Comparison of ENCODE assay signal across 10 cellular contexts in the genomic region with DNA sequence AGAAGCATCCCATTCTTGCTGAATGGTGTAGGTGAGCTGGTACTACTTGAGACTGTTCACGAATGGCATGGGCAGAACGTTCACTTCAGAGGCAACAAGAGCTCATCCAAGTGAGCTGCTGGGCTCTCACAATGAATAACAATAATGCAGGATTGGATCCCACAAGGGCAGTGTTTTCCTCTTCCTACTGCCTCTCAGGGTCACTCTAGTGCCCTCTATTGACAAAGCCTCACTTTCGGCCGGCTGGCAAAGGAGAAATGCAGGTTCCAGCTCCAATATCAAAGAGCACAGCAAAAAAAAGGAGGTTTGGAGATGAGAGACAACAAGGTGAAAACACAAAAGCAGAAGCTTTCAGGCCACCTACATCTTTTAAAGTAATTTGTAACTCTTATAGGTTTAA.
DNase-seq lines count a peak whose midpoint lies in the region; ATAC-seq and TF ChIP-seq lines count a peak whose summit lies in the region.
"Had no signal": no experiment of that assay in that cellular context is flagged by ENCODE, and none has a peak within 500 bp of the region (broad histone marks: within the 10 kb centered on the region; RNA-seq: fewer than 3 reads in every experiment).

No MANE protein-coding gene starts in this region.

- TF ChIP-seq RAD21 in liver (IDR thresholded peaks at IDR 0.05), result peak; percentile 12 to 46

- H3K27ac ChIP-seq in DOHH2 (ENCODE audit: low read depth, low read length), result no peak overlapping the region
- no peak overlapping the region for H3K27ac ChIP-seq in liver (ENCODE audit: low read depth in 1 of 2, low read length in 2 of 2)
- H3K27ac ChIP-seq: right atrium auricular region had no signal

- WGBS in liver, result 43% methylated on average over 4 of the region's 4 CpGs

- peaks cover 4% of the 10 kb centered on the region; the same call in 1 of the 2 replicates for H3K4me1 ChIP-seq in DOHH2 (ENCODE audit: control insufficient read depth, low read length)
- no peaks in the 10 kb centered on the region for H3K4me1 ChIP-seq in liver (ENCODE audit: control insufficient read depth in 4 of 4, insufficient read depth in 4 of 4, low read length in 3 of 4)
- H3K4me1 ChIP-seq: right atrium auricular region had no signal

- TF ChIP-seq CTCF in DOHH2 (IDR thresholded peaks at IDR 0.05; ENCODE audit: low read depth, low read length, poor library complexity, severe bottlenecking), result peak; percentile 64
- TF ChIP-seq CTCF in WI38 (IDR thresholded peaks at IDR 0.05; ENCODE audit: low read depth, low read length), result peak; percentile 32
- no peak for TF ChIP-seq CTCF in liver (IDR thresholded peaks at IDR 0.05; ENCODE audit: low read depth, low read length, missing input control)
- no peak for TF ChIP-seq CTCF in omental fat pad (IDR thresholded peaks at IDR 0.05)

- H3K36me3 ChIP-seq in DOHH2 (ENCODE audit: control insufficient read depth, low read length) (no peaks in the 10 kb centered on the region), liver (ENCODE audit: control insufficient read depth in 4 of 4, insufficient read depth in 3 of 4, low read depth in 1 of 4, low read length in 3 of 4) (no peaks in the 10 kb centered on the region)
- H3K36me3 ChIP-seq: right atrium auricular region had no signal

- H3K4me2 ChIP-seq in DOHH2 (ENCODE audit: low read length), result no peak overlapping the region

- no peaks in the 10 kb centered on the region for H3K9me2 ChIP-seq in DOHH2 (replicated peaks; ENCODE audit: control insufficient read depth, low read length)

- no peaks in the 10 kb centered on the region for H3K79me2 ChIP-seq in DOHH2 (ENCODE audit: control insufficient read depth, low read length)

- peak; percentile 30 for DNase-seq in HT1080 (ENCODE audit: low read depth)
- no peak for DNase-seq in retina
- no peak for DNase-seq in activated gamma-delta T cell (lab: John Stamatoyannopoulos, UW)
- DNase-seq in omental fat pad (ENCODE audit: low spot score), result no peak
- DNase-seq: NCI-H1105 had no signal

- ATAC-seq in omental fat pad (ENCODE audit: low FRiP score) (no peak), GM21717 (IDR thresholded peaks at IDR 0.05; ENCODE audit: unreplicated experiment) (no peak)

- H3K4me3 ChIP-seq in DOHH2 (ENCODE audit: low read length), result no peak overlapping the region
- H3K4me3 ChIP-seq in WI38 (ENCODE audit: low read depth, low read length), result no peak overlapping the region
- no peak overlapping the region for H3K4me3 ChIP-seq in liver (ENCODE audit: low read depth in 1 of 3, low read length in 3 of 3)
- H3K4me3 ChIP-seq: right atrium auricular region had no signal

- H3K27me3 ChIP-seq in DOHH2 (ENCODE audit: control insufficient read depth, low read length) (no peaks in the 10 kb centered on the region), liver (ENCODE audit: control insufficient read depth in 4 of 4, insufficient read depth in 4 of 4, low read length in 3 of 4) (no peaks in the 10 kb centered on the region)
- H3K27me3 ChIP-seq: right atrium auricular region had no signal

- H3K9ac ChIP-seq in liver (ENCODE audit: low read depth in 1 of 2, low read length in 2 of 2), result no peak overlapping the region

- no peaks in the 10 kb centered on the region for H3F3A ChIP-seq in DOHH2 (ENCODE audit: control insufficient read depth, insufficient read depth)

- no peaks in the 10 kb centered on the region for H3K9me3 ChIP-seq in DOHH2 (ENCODE audit: control insufficient read depth, insufficient read depth, low read length)
- no peaks in the 10 kb centered on the region for H3K9me3 ChIP-seq in liver (ENCODE audit: control insufficient read depth in 4 of 4, low read length in 3 of 4)
- H3K9me3 ChIP-seq: right atrium auricular region had no signal

- H4K20me1 ChIP-seq in DOHH2 (ENCODE audit: control insufficient read depth, insufficient read depth, low read depth, low read length), result no peaks in the 10 kb centered on the region

TF ChIP-seq in liver, 16 proteins besides CTCF, POLR2A, EP300 and RAD21:
- TF ChIP-seq JUND (IDR thresholded peaks at IDR 0.05) (no peak), SP1 (IDR thresholded peaks at IDR 0.05) (no peak), FOXA1 (IDR thresholded peaks at IDR 0.05) (no peak), EGR1 (IDR thresholded peaks at IDR 0.05; ENCODE audit: low read depth in 2 of 2) (no peak), HNF4A (conservative IDR thresholded peaks at IDR 0.05) (no peak), NR2F2 (IDR thresholded peaks at IDR 0.05) (no peak), HNF4G (IDR thresholded peaks at IDR 0.05) (no peak), RXRA (IDR thresholded peaks at IDR 0.05) (no peak), FOXA2 (IDR thresholded peaks at IDR 0.05) (no peak)
- TF ChIP-seq, protein P1, sequence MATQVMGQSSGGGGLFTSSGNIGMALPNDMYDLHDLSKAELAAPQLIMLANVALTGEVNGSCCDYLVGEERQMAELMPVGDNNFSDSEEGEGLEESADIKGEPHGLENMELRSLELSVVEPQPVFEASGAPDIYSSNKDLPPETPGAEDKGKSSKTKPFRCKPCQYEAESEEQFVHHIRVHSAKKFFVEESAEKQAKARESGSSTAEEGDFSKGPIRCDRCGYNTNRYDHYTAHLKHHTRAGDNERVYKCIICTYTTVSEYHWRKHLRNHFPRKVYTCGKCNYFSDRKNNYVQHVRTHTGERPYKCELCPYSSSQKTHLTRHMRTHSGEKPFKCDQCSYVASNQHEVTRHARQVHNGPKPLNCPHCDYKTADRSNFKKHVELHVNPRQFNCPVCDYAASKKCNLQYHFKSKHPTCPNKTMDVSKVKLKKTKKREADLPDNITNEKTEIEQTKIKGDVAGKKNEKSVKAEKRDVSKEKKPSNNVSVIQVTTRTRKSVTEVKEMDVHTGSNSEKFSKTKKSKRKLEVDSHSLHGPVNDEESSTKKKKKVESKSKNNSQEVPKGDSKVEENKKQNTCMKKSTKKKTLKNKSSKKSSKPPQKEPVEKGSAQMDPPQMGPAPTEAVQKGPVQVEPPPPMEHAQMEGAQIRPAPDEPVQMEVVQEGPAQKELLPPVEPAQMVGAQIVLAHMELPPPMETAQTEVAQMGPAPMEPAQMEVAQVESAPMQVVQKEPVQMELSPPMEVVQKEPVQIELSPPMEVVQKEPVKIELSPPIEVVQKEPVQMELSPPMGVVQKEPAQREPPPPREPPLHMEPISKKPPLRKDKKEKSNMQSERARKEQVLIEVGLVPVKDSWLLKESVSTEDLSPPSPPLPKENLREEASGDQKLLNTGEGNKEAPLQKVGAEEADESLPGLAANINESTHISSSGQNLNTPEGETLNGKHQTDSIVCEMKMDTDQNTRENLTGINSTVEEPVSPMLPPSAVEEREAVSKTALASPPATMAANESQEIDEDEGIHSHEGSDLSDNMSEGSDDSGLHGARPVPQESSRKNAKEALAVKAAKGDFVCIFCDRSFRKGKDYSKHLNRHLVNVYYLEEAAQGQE (IDR thresholded peaks at IDR 0.05), result no peak
- TF ChIP-seq, protein P2, sequence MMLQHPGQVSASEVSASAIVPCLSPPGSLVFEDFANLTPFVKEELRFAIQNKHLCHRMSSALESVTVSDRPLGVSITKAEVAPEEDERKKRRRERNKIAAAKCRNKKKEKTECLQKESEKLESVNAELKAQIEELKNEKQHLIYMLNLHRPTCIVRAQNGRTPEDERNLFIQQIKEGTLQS (IDR thresholded peaks at IDR 0.05), result no peak
- TF ChIP-seq, protein P3, sequence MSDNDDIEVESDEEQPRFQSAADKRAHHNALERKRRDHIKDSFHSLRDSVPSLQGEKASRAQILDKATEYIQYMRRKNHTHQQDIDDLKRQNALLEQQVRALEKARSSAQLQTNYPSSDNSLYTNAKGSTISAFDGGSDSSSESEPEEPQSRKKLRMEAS (IDR thresholded peaks at IDR 0.05), result no peak
- TF ChIP-seq, protein P4, sequence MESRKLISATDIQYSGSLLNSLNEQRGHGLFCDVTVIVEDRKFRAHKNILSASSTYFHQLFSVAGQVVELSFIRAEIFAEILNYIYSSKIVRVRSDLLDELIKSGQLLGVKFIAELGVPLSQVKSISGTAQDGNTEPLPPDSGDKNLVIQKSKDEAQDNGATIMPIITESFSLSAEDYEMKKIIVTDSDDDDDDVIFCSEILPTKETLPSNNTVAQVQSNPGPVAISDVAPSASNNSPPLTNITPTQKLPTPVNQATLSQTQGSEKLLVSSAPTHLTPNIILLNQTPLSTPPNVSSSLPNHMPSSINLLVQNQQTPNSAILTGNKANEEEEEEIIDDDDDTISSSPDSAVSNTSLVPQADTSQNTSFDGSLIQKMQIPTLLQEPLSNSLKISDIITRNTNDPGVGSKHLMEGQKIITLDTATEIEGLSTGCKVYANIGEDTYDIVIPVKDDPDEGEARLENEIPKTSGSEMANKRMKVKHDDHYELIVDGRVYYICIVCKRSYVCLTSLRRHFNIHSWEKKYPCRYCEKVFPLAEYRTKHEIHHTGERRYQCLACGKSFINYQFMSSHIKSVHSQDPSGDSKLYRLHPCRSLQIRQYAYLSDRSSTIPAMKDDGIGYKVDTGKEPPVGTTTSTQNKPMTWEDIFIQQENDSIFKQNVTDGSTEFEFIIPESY (IDR thresholded peaks at IDR 0.05), result no peak
TF ChIP-seq in liver: peak in this region for 0.

Comparison
In these comparisons a context has a peak if more than half of its experiments do, and no peak if none do; other contexts are left out.
1. CTCF ChIP-seq: peak in DOHH2 (single experiment) and WI38 (single experiment); none in liver (single experiment) and omental fat pad (0 of 3).